In genomic region chr2:170208967-170209366, GRCh38 we compare ENCODE assay signal across 7 cellular contexts.
"Had no signal": no experiment of that assay in that cellular context is flagged by ENCODE, and none has a peak within 500 bp of the region (broad histone marks: within the 10 kb centered on the region; RNA-seq: fewer than 3 reads in every experiment).

No MANE protein-coding gene starts in this region.

- FAIRE-seq: G401.6, GM12878, GM12891, GM12892, GM18507, GM19239 had no signal

- H3K4me3 ChIP-seq: GM12878 had no signal

- DNase-seq: GF-D8 had no signal

- ATAC-seq: GM12878 had no signal
